Comparison of ENCODE assay signal across 8 cellular contexts in genomic region chr12:14418526-14418925, GRCh38. TPM values are rescaled to one million over a fixed set of nuclear protein-coding genes. Genes with fewer than 3 reads are reported as not detected.
DNase-seq lines count a peak whose midpoint lies in the region; ATAC-seq and TF ChIP-seq lines count a peak whose summit lies in the region.

No MANE protein-coding gene starts in this region.

- peaks cover 63% of the 10 kb centered on the region for H4K20me1 ChIP-seq in Loucy (ENCODE audit: insufficient read depth, low read length, poor library complexity, severe bottlenecking)

- peaks cover 10% of the 10 kb centered on the region for H3K9me3 Mint-ChIP-seq in stimulated activated memory B cell treated with anti-CD40 and anti-IgM and Interleukin-4, amounts not matched to agents 10 μg/mL and 1 μg/mL and 100 μg/mL, for 72 hours

- ATAC-seq in GM19463 (IDR thresholded peaks at IDR 0.05; ENCODE audit: unreplicated experiment), result no peak
- no peak for ATAC-seq in stimulated activated memory B cell treated with anti-CD40 and anti-IgM and Interleukin-4, amounts not matched to agents 10 μg/mL and 1 μg/mL and 100 μg/mL, for 72 hours

- 0 out of 2 replicates have a peak, but pooled peaks cover 5% of the 10 kb centered on the region for H3F3A ChIP-seq in Loucy (ENCODE audit: low read depth)

- no peaks in the 10 kb centered on the region for H3K9me2 ChIP-seq in Loucy (replicated peaks; ENCODE audit: low read depth, low read length)

- H2AFZ ChIP-seq in Loucy (ENCODE audit: low read length), result no peak overlapping the region

- peaks cover 11% of the 10 kb centered on the region; the same call in 1 of the 2 replicates for H3K36me3 ChIP-seq in Loucy (ENCODE audit: insufficient read depth, low read length)
- no peaks in the 10 kb centered on the region for H3K36me3 ChIP-seq in colonic mucosa

- H3K36me3 Mint-ChIP-seq in stimulated activated memory B cell treated with anti-CD40 and anti-IgM and Interleukin-4, amounts not matched to agents 10 μg/mL and 1 μg/mL and 100 μg/mL, for 72 hours, result peaks cover 49% of the 10 kb centered on the region

- H3K27ac ChIP-seq in colonic mucosa, result peak overlapping the region; percentile 54

- H3K4me3 ChIP-seq in Loucy (ENCODE audit: low read length, poor library complexity, severe bottlenecking) (peak overlapping the region; percentile 67), colonic mucosa (no peak overlapping the region)

- no peak overlapping the region for H3K27ac Mint-ChIP-seq in stimulated activated memory B cell treated with anti-CD40 and anti-IgM and Interleukin-4, amounts not matched to agents 10 μg/mL and 1 μg/mL and 100 μg/mL, for 72 hours

- H3K9me3 ChIP-seq in Loucy (ENCODE audit: insufficient read depth, low read depth, low read length) (peaks cover 8% of the 10 kb centered on the region; the same call in 1 of the 2 replicates), colonic mucosa (no peaks in the 10 kb centered on the region)

- intact Hi-C loops in colonic mucosa (cut with DNase I), result no loop called here

- H3K4me3 Mint-ChIP-seq in stimulated activated memory B cell treated with anti-CD40 and anti-IgM and Interleukin-4, amounts not matched to agents 10 μg/mL and 1 μg/mL and 100 μg/mL, for 72 hours, result no peak overlapping the region

- H3K27me3 ChIP-seq in Loucy (ENCODE audit: insufficient read depth, low read length, poor library complexity, severe bottlenecking), result no peaks in the 10 kb centered on the region
- H3K27me3 ChIP-seq in colonic mucosa, result no peaks in the 10 kb centered on the region

- H3K9ac ChIP-seq in Loucy (ENCODE audit: low read depth, low read length, poor library complexity, severe bottlenecking) (peak overlapping the region; percentile 75), colonic mucosa (ENCODE audit: low read depth in 2 of 2, low read length in 2 of 2) (no peak overlapping the region)

- no peaks in the 10 kb centered on the region for H3K27me3 Mint-ChIP-seq in stimulated activated memory B cell treated with anti-CD40 and anti-IgM and Interleukin-4, amounts not matched to agents 10 μg/mL and 1 μg/mL and 100 μg/mL, for 72 hours

- DNase-seq in AML-193 (lab: John Stamatoyannopoulos, UW) (peak; percentile 10 to 28), colonic mucosa (no peak), medulla oblongata (ENCODE audit: extremely low spot score) (peak; percentile 48), NCI-H446 treated with DMSO at 0.1 percent for 48 hours (lab: John Stamatoyannopoulos, UW) (no peak), activated gamma-delta T cell treated with Interleukin-2 at 50 U/mL for 16 hours (no peak)

- TF ChIP-seq CTCF in Loucy (conservative IDR thresholded peaks at IDR 0.05; ENCODE audit: low read length), result peak; percentile 58
- peak; percentile 34 for TF ChIP-seq CTCF in colonic mucosa (IDR thresholded peaks at IDR 0.05)

- peak overlapping the region; percentile 82 for H3K4me2 ChIP-seq in Loucy (ENCODE audit: low read depth, low read length, poor library complexity, severe bottlenecking)

- H3K4me1 Mint-ChIP-seq in stimulated activated memory B cell treated with anti-CD40 and anti-IgM and Interleukin-4, amounts not matched to agents 10 μg/mL and 1 μg/mL and 100 μg/mL, for 72 hours, result peaks cover 32% of the 10 kb centered on the region

- H3K4me1 ChIP-seq in Loucy (ENCODE audit: insufficient read depth, low read length, poor library complexity, severe bottlenecking) (peaks cover 67% of the 10 kb centered on the region), colonic mucosa (peaks cover 8% of the 10 kb centered on the region)

- H3K79me2 ChIP-seq in Loucy (ENCODE audit: insufficient read depth, low read length), result peaks cover 96% of the 10 kb centered on the region

RNA-seq across cellular contexts. Expression of gene ATF7IP, which starts 53.0 kb away (rescaled TPM):
- 10 to 100 TPM; 36.2 to 44.9 TPM for total RNA-seq in colonic mucosa

Comparison
In these comparisons a context has a peak if more than half of its experiments do, and no peak if none do; other contexts are left out.
1. DNase-seq: peak in AML-193 (2 of 2) and medulla oblongata (single experiment); none in colonic mucosa (single experiment), NCI-H446 treated with DMSO at 0.1 percent for 48 hours (single experiment) and activated gamma-delta T cell treated with Interleukin-2 at 50 U/mL for 16 hours (single experiment).